Comparison of ENCODE assay signal across 8 cellular contexts in genomic region chr12:74537126-74537706, GRCh38. TPM values are rescaled to one million over a fixed set of nuclear protein-coding genes. Genes with fewer than 3 reads are reported as not detected.
DNase-seq lines count a peak whose midpoint lies in the region; ATAC-seq, FAIRE-seq and TF ChIP-seq lines count a peak whose summit lies in the region.

No MANE protein-coding gene starts in this region.

- H3K4me3 ChIP-seq in AG04449 (ENCODE audit: low read depth, low read length): peak overlapping the region; percentile 81

- peak; percentile 79 for FAIRE-seq in endometrium (lab: Jason Lieb, UNC)
- no peak for FAIRE-seq in urothelium cell line (lab: Jason Lieb, UNC)

- peaks cover 43% of the 10 kb centered on the region for H3K4me1 Mint-ChIP-seq in mesothelial cell of epicardium

- in situ Hi-C loops in GM13976 (cut with MboI; ENCODE audit: low sequenced_read_pairs, unreplicated experiment): no loop called here

- H3K27ac Mint-ChIP-seq in mesothelial cell of epicardium: peak overlapping the region; percentile 99

- TF ChIP-seq CTCF in AG04449 (IDR thresholded peaks at IDR 0.05; ENCODE audit: insufficient read depth, low read length, missing control alignments): peak; percentile 38
- TF ChIP-seq CTCF in GM13976 (IDR thresholded peaks at IDR 0.05; ENCODE audit: borderline replicate concordance, control extremely low read depth, extremely low read depth, insufficient read depth, missing control alignments): peak; percentile 43
- peak; percentile 65 for TF ChIP-seq CTCF in mesothelial cell of epicardium (IDR thresholded peaks at IDR 0.05; ENCODE audit: unreplicated experiment)

- peak overlapping the region; percentile 92 for H3K4me3 Mint-ChIP-seq in mesothelial cell of epicardium

- CTCF ChIA-PET in AG04449 (lab: Yijun Ruan, JAX): no interaction called here

- H3K27me3 Mint-ChIP-seq in mesothelial cell of epicardium (ENCODE audit: low read depth): no peaks in the 10 kb centered on the region

- peak; percentile 61 for ATAC-seq in HG02840 (IDR thresholded peaks at IDR 0.05; ENCODE audit: low FRiP score, unreplicated experiment)

- DNase-seq in AG04449 (ENCODE audit: low read depth, low spot score) (peak; percentile 14), GM13976 (ENCODE audit: low spot score) (peak; percentile 73), NCI-H1092 treated with DMSO at 0.1 percent for 48 hours (lab: John Stamatoyannopoulos, UW) (peak; percentile 80), SKM-1 (lab: John Stamatoyannopoulos, UW; ENCODE audit: unreplicated experiment) (peak; percentile 18), mesothelial cell of epicardium (ENCODE audit: low spot score in 2 of 2, unreplicated experiment in 2 of 2) (no peak), urothelium cell line (ENCODE audit: low spot score) (peak; percentile 20)

- POLR2A ChIA-PET in AG04449 (lab: Yijun Ruan, JAX): interaction anchor here (1.2 kb wide), 1 partner anchor 14 kb away, joined by 3 read pairs; no protein-coding TSS in a partner anchor

- H3K9me3 Mint-ChIP-seq in mesothelial cell of epicardium: no peaks in the 10 kb centered on the region

- H3K36me3 Mint-ChIP-seq in mesothelial cell of epicardium: peaks cover 20% of the 10 kb centered on the region

RNA-seq across cellular contexts. Expression of gene ATXN7L3B, which starts 0.4 kb away (rescaled TPM):
- 73.5 to 76.9 TPM (median 73.9 TPM) in 3 replicates for total RNA-seq in mesothelial cell of epicardium

Comparison
In these comparisons a context has a peak if more than half of its experiments do, and no peak if none do; other contexts are left out.
1. DNase-seq: peak in AG04449 (single experiment), GM13976 (single experiment), NCI-H1092 treated with DMSO at 0.1 percent for 48 hours (single experiment), SKM-1 (single experiment) and urothelium cell line (single experiment); none in mesothelial cell of epicardium (0 of 2).
2. Peak in every context shown above with its lines, with median percentiles within 50 percentile points of each other: CTCF ChIP-seq.